Comparison of ENCODE assay signal across 9 cellular contexts in the genomic region with DNA sequence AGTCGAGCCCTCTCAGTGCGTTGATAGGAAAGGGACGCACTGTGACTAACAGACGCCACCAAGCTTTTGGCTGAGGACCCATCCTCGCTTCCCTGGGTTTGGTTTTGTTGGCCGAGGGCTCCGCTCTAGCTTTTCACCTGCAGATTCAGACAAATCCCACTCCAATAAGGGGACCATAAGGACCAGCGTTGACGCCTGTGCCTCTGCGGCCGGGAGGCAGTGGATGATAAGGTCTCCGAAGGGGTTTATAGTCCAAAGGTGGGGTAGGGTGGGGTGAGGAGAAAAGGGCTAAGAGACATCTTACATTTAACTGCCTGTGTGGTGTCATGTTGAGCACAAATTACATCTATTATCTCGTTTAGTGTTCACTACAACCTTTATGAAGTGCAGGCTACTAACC. TPM values are rescaled to one million over a fixed set of nuclear protein-coding genes. Genes with fewer than 3 reads are reported as not detected.
DNase-seq lines count a peak whose midpoint lies in the region; ATAC-seq and TF ChIP-seq lines count a peak whose summit lies in the region.
"Had no signal": no experiment of that assay in that cellular context is flagged by ENCODE, and none has a peak within 500 bp of the region (broad histone marks: within the 10 kb centered on the region; RNA-seq: fewer than 3 reads in every experiment).

No MANE protein-coding gene starts in this region.

- H3K4me1 ChIP-seq in lower lobe of right lung: peaks cover 54% of the 10 kb centered on the region

- H3K36me3 Mint-ChIP-seq in activated naive CD4-positive, alpha-beta T cell treated with anti-CD3 and anti-CD28 coated beads, Interleukin-2, amount 50 U/mL, for 24 hours: no peaks in the 10 kb centered on the region
- peaks cover 5% of the 10 kb centered on the region for H3K36me3 Mint-ChIP-seq in type B pancreatic cell

- H3K4me3 Mint-ChIP-seq in activated naive CD4-positive, alpha-beta T cell treated with anti-CD3 and anti-CD28 coated beads, Interleukin-2, amount 50 U/mL, for 24 hours: peak overlapping the region; percentile 98
- peak overlapping the region; percentile 95 for H3K4me3 Mint-ChIP-seq in type B pancreatic cell

- H3K27me3 ChIP-seq in lower lobe of right lung (ENCODE audit: low read depth): no peaks in the 10 kb centered on the region

- H3K27me3 Mint-ChIP-seq in activated naive CD4-positive, alpha-beta T cell treated with anti-CD3 and anti-CD28 coated beads, Interleukin-2, amount 50 U/mL, for 24 hours: no peaks in the 10 kb centered on the region
- H3K27me3 Mint-ChIP-seq in type B pancreatic cell: no peaks in the 10 kb centered on the region

- no peaks in the 10 kb centered on the region for H3K36me3 ChIP-seq in lower lobe of right lung

- in situ Hi-C loops in astrocyte of the spinal cord (cut with HindIII; ENCODE audit: low sequenced_read_pairs): no loop called here

- no peak for ATAC-seq in lower lobe of right lung

- TF ChIP-seq CTCF in astrocyte of the spinal cord (IDR thresholded peaks at IDR 0.05; ENCODE audit: low read depth, low read length) (no peak), lower lobe of right lung (IDR thresholded peaks at IDR 0.05) (no peak), type B pancreatic cell (conservative IDR thresholded peaks at IDR 0.05) (no peak)

- H3K4me3 ChIP-seq in astrocyte of the spinal cord (ENCODE audit: low read depth, low read length) (peak overlapping the region; percentile 95), lower lobe of right lung (peak overlapping the region; percentile 98)

- DNase-seq in activated naive CD4-positive, alpha-beta T cell treated with anti-CD3 and anti-CD28 coated beads, Interleukin-2, amount 50 U/mL, for 16 hours: no peak
- DNase-seq in astrocyte of the spinal cord (ENCODE audit: low read depth, low spot score) (no peak), lower lobe of right lung (no peak), type B pancreatic cell (ENCODE audit: extremely low spot score, unreplicated experiment) (no peak), NCI-H2227 treated with DMSO at 0.1 percent for 48 hours (lab: John Stamatoyannopoulos, UW) (no peak), midbrain (lab: John Stamatoyannopoulos, UW) (no peak), occipital lobe (lab: John Stamatoyannopoulos, UW) (no peak)

- H3K27ac Mint-ChIP-seq in activated naive CD4-positive, alpha-beta T cell treated with anti-CD3 and anti-CD28 coated beads, Interleukin-2, amount 50 U/mL, for 24 hours: peak overlapping the region; percentile 96
- H3K27ac Mint-ChIP-seq in type B pancreatic cell: peak overlapping the region; percentile 91

- no peaks in the 10 kb centered on the region for H3K9me3 Mint-ChIP-seq in activated naive CD4-positive, alpha-beta T cell treated with anti-CD3 and anti-CD28 coated beads, Interleukin-2, amount 50 U/mL, for 24 hours
- no peaks in the 10 kb centered on the region for H3K9me3 Mint-ChIP-seq in type B pancreatic cell

- peak overlapping the region; percentile 82 for H3K27ac ChIP-seq in lower lobe of right lung

- H3K9me3 ChIP-seq in lower lobe of right lung: no peaks in the 10 kb centered on the region

- intact Hi-C loops in lower lobe of right lung (cut with DNase I): no loop called here

- H3K4me1 Mint-ChIP-seq in activated naive CD4-positive, alpha-beta T cell treated with anti-CD3 and anti-CD28 coated beads, Interleukin-2, amount 50 U/mL, for 24 hours: peaks cover 38% of the 10 kb centered on the region
- peaks cover 33% of the 10 kb centered on the region for H3K4me1 Mint-ChIP-seq in type B pancreatic cell (ENCODE audit: unreplicated experiment)

RNA-seq across cellular contexts. Expression of a gene that starts 0.8 kb away (rescaled TPM):
- 27.9 TPM for total RNA-seq in lower lobe of right lung
- total RNA-seq in type B pancreatic cell (ENCODE audit: low replicate concordance): 22.5 and 25.3 TPM in 2 replicates
- total RNA-seq in occipital lobe: 9.2 TPM

RNA-seq across cellular contexts. Expression of a gene that starts 3.2 kb away (rescaled TPM):
- total RNA-seq in lower lobe of right lung (37.0 TPM), type B pancreatic cell (ENCODE audit: low replicate concordance) (41.6 and 52.8 TPM in 2 replicates), occipital lobe (29.6 TPM)

RNA-seq across cellular contexts. Expression of a gene that starts 25.7 kb away (rescaled TPM):
- not detected for total RNA-seq in lower lobe of right lung
- not detected in 2 replicates for total RNA-seq in type B pancreatic cell (ENCODE audit: low replicate concordance)
- total RNA-seq in occipital lobe: 3.0 TPM
- total RNA-seq: RPMI7951 had no signal

RNA-seq across cellular contexts. Expression of a gene that starts 45.3 kb away (rescaled TPM):
- total RNA-seq in lower lobe of right lung (13.4 TPM), type B pancreatic cell (ENCODE audit: low replicate concordance) (17.8 and 24.7 TPM in 2 replicates), occipital lobe (6.6 TPM)
